In genomic region chr19:7885818-7886217, GRCh38 we compare ENCODE assay signal across 2 cellular contexts.
TF ChIP-seq lines count a peak whose summit lies in the region.

No MANE protein-coding gene starts in this region.

TF ChIP-seq in HCT116, 20 proteins besides CTCF, POLR2A, EP300 and RAD21 (continued from another document):
- TF ChIP-seq, protein P1, sequence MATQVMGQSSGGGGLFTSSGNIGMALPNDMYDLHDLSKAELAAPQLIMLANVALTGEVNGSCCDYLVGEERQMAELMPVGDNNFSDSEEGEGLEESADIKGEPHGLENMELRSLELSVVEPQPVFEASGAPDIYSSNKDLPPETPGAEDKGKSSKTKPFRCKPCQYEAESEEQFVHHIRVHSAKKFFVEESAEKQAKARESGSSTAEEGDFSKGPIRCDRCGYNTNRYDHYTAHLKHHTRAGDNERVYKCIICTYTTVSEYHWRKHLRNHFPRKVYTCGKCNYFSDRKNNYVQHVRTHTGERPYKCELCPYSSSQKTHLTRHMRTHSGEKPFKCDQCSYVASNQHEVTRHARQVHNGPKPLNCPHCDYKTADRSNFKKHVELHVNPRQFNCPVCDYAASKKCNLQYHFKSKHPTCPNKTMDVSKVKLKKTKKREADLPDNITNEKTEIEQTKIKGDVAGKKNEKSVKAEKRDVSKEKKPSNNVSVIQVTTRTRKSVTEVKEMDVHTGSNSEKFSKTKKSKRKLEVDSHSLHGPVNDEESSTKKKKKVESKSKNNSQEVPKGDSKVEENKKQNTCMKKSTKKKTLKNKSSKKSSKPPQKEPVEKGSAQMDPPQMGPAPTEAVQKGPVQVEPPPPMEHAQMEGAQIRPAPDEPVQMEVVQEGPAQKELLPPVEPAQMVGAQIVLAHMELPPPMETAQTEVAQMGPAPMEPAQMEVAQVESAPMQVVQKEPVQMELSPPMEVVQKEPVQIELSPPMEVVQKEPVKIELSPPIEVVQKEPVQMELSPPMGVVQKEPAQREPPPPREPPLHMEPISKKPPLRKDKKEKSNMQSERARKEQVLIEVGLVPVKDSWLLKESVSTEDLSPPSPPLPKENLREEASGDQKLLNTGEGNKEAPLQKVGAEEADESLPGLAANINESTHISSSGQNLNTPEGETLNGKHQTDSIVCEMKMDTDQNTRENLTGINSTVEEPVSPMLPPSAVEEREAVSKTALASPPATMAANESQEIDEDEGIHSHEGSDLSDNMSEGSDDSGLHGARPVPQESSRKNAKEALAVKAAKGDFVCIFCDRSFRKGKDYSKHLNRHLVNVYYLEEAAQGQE (IDR thresholded peaks at IDR 0.05; ENCODE audit: low read depth): no peak
- TF ChIP-seq ZBTB33 (IDR thresholded peaks at IDR 0.05; ENCODE audit: extremely low read depth, insufficient replicate concordance, low read length) (no peak), SP1 (IDR thresholded peaks at IDR 0.05; ENCODE audit: low read depth) (no peak), CBX3 (IDR thresholded peaks at IDR 0.05; ENCODE audit: low read depth) (no peak), SIN3A (IDR thresholded peaks at IDR 0.05; ENCODE audit: low read depth) (no peak), CEBPB (IDR thresholded peaks at IDR 0.05; ENCODE audit: low read depth) (no peak), EGR1 (IDR thresholded peaks at IDR 0.05; ENCODE audit: low read depth) (no peak)
- TF ChIP-seq, protein P2, sequence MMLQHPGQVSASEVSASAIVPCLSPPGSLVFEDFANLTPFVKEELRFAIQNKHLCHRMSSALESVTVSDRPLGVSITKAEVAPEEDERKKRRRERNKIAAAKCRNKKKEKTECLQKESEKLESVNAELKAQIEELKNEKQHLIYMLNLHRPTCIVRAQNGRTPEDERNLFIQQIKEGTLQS (IDR thresholded peaks at IDR 0.05): no peak
- TF ChIP-seq, protein P3, sequence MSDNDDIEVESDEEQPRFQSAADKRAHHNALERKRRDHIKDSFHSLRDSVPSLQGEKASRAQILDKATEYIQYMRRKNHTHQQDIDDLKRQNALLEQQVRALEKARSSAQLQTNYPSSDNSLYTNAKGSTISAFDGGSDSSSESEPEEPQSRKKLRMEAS (IDR thresholded peaks at IDR 0.05): no peak

TF ChIP-seq in HEK293, 187 proteins besides CTCF, POLR2A, EP300 and RAD21 (continued from another document):
- TF ChIP-seq, protein P1 (tag by site-specific recombination; IDR thresholded peaks at IDR 0.05): no peak
- TF ChIP-seq, protein P4, sequence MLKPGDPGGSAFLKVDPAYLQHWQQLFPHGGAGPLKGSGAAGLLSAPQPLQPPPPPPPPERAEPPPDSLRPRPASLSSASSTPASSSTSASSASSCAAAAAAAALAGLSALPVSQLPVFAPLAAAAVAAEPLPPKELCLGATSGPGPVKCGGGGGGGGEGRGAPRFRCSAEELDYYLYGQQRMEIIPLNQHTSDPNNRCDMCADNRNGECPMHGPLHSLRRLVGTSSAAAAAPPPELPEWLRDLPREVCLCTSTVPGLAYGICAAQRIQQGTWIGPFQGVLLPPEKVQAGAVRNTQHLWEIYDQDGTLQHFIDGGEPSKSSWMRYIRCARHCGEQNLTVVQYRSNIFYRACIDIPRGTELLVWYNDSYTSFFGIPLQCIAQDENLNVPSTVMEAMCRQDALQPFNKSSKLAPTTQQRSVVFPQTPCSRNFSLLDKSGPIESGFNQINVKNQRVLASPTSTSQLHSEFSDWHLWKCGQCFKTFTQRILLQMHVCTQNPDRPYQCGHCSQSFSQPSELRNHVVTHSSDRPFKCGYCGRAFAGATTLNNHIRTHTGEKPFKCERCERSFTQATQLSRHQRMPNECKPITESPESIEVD (tag by site-specific recombination; IDR thresholded peaks at IDR 0.05): no peak
- TF ChIP-seq ZFHX2 (tag by site-specific recombination; conservative IDR thresholded peaks at IDR 0.05) (peak; percentile 46; the same call in 1 of the 2 replicates), ZNF658 (tag by site-specific recombination; IDR thresholded peaks at IDR 0.05) (no peak), ZNF280D (tag by site-specific recombination; IDR thresholded peaks at IDR 0.05) (no peak), ZNF133 (tag by site-specific recombination; IDR thresholded peaks at IDR 0.05) (no peak), KLF9 (tag by site-specific recombination; IDR thresholded peaks at IDR 0.05; ENCODE audit: low read depth) (no peak), ZNF132 (tag by site-specific recombination; IDR thresholded peaks at IDR 0.05; ENCODE audit: borderline replicate concordance) (no peak)
